In genomic region chr5:14813747-14814146, GRCh38 we compare ENCODE assay signal across 14 cellular contexts.
"Had no signal": no experiment of that assay in that cellular context is flagged by ENCODE, and none has a peak within 500 bp of the region (broad histone marks: within the 10 kb centered on the region; RNA-seq: fewer than 3 reads in every experiment).

No MANE protein-coding gene starts in this region.

- H3K27me3 Mint-ChIP-seq: brain had no signal

- H3K36me3 ChIP-seq: ovary, sigmoid colon, upper lobe of left lung had no signal

- H3K4me3 Mint-ChIP-seq: activated CD8-positive, alpha-beta T cell treated with anti-CD3 and anti-CD28 coated beads, Interleukin-2, amount 10 ng/mL, durations not matched to agents 7 days and 5 days; brain had no signal

- DNase-seq: activated CD4-positive, alpha-beta T cell treated with anti-CD3 and anti-CD28 coated beads for 4 hours; activated CD8-positive, alpha-beta memory T cell treated with anti-CD3 and anti-CD28 coated beads, Interleukin-2, amount 50 U/mL, for 48 hours; activated CD8-positive, alpha-beta T cell treated with anti-CD3 and anti-CD28 coated beads, Interleukin-2, amount 10 ng/mL, durations not matched to agents 7 days and 5 days; activated naive CD4-positive, alpha-beta T cell treated with anti-CD3 and anti-CD28 coated beads, Interleukin-2, amount 50 U/mL, for 16 hours; amygdala; hypothalamus; left colon; ovary; sigmoid colon; stimulated activated CD4-positive, alpha-beta T cell treated with anti-CD3 and anti-CD28 coated beads, Interleukin-12 subunit alpha, Interleukin-12 subunit beta, amount 100 ng/mL, for 4 hours; stimulated activated naive CD4-positive, alpha-beta T cell treated with Interleukin-2 at 50 U/mL for 16 hours; upper lobe of left lung had no signal

- H3K4me3 ChIP-seq: lung, ovary, sigmoid colon, upper lobe of left lung had no signal

- H3K27ac Mint-ChIP-seq: activated CD8-positive, alpha-beta T cell treated with anti-CD3 and anti-CD28 coated beads, Interleukin-2, amount 10 ng/mL, durations not matched to agents 7 days and 5 days; brain had no signal

- ATAC-seq: activated CD8-positive, alpha-beta T cell treated with anti-CD3 and anti-CD28 coated beads, Interleukin-2, amount 10 ng/mL, durations not matched to agents 7 days and 5 days; left colon had no signal

- H3K9me3 ChIP-seq: ovary, sigmoid colon, upper lobe of left lung had no signal

- H3K27ac ChIP-seq: ovary, sigmoid colon, upper lobe of left lung had no signal

- H3K27me3 ChIP-seq: ovary, sigmoid colon, upper lobe of left lung had no signal

- H3K4me1 Mint-ChIP-seq: brain had no signal
